ENCODE assay signal across 26 cellular contexts in genomic region chr10:84292502-84292901, GRCh38. TPM values are rescaled to one million over a fixed set of nuclear protein-coding genes. Genes with fewer than 3 reads are reported as not detected.
A peak's percentile ranks its signal among the peaks of the same experiment; 100 is the strongest.
DNase-seq lines count a peak whose midpoint lies in the region; ATAC-seq and TF ChIP-seq lines count a peak whose summit lies in the region.
"Had no signal": no experiment of that assay in that cellular context is flagged by ENCODE, and none has a peak within 500 bp of the region (broad histone marks: within the 10 kb centered on the region; RNA-seq: fewer than 3 reads in every experiment).

No MANE protein-coding gene starts in this region.

- DNase-seq in right lobe of liver (no peak), NOMO-1 treated with dmso at 0.1 percent for 144 hours (lab: John Stamatoyannopoulos, UW; ENCODE audit: unreplicated experiment) (no peak), superior temporal gyrus (ENCODE audit: extremely low spot score) (no peak)
- DNase-seq: activated CD8-positive, alpha-beta T cell treated with anti-CD3 and anti-CD28 coated beads, Interleukin-2, amount 10 ng/mL, durations not matched to agents 7 days and 5 days; activated naive CD8-positive, alpha-beta T cell treated with anti-CD3 and anti-CD28 coated beads for 36 hours; activated T-cell treated with anti-CD3 and anti-CD28 coated beads, Interleukin-2, amount 50 U/mL, for 72 hours; body of pancreas; CD8-positive, alpha-beta T cell; islet precursor cell; mammary epithelial cell; MM.1S; NCI-H187 treated with DMSO at 0.1 percent for 48 hours; NCI-H510A treated with DMSO at 0.1 percent for 48 hours; SHP77; stimulated activated CD4-positive, alpha-beta T cell treated with anti-CD3 and anti-CD28 coated beads, Interleukin-4, amount 100 ng/mL, for 4 hours had no signal

- H3K36me3 ChIP-seq in right lobe of liver, result no peaks in the 10 kb centered on the region

- no peaks in the 10 kb centered on the region for H3K4me1 ChIP-seq in right lobe of liver

- H3K9me3 ChIP-seq in right lobe of liver, result no peaks in the 10 kb centered on the region
- H3K9me3 ChIP-seq: body of pancreas had no signal

- H3K27ac ChIP-seq in right lobe of liver, result no peak overlapping the region
- H3K27ac ChIP-seq: body of pancreas, hepatocyte had no signal

- H3K4me3 ChIP-seq in right lobe of liver, result no peak overlapping the region
- H3K4me3 ChIP-seq: body of pancreas, hepatocyte had no signal

- WGBS in right lobe of liver (ENCODE audit: insufficient coverage, low coverage, low lambda C conversion rate, missing lambda C conversion rate), result 76% methylated on average over 2 of the region's 2 CpGs

- peak; percentile 72 for ATAC-seq in GM18867 (IDR thresholded peaks at IDR 0.05; ENCODE audit: unreplicated experiment)
- ATAC-seq in GM21515 (IDR thresholded peaks at IDR 0.05; ENCODE audit: unreplicated experiment), result peak; percentile 59
- peak; percentile 79 for ATAC-seq in HG02885 (IDR thresholded peaks at IDR 0.05; ENCODE audit: poor library complexity, unreplicated experiment)
- peak; percentile 57 for ATAC-seq in HG03520 (IDR thresholded peaks at IDR 0.05; ENCODE audit: unreplicated experiment)
- ATAC-seq in right lobe of liver, result no peak
- ATAC-seq in HG03354 (IDR thresholded peaks at IDR 0.05; ENCODE audit: poor library complexity, severe bottlenecking, unreplicated experiment), result no peak
- ATAC-seq: activated CD8-positive, alpha-beta T cell treated with anti-CD3 and anti-CD28 coated beads, Interleukin-2, amount 10 ng/mL, durations not matched to agents 7 days and 5 days; activated T-cell treated with anti-CD3 and anti-CD28 coated beads, Interleukin-2, amount 50 U/mL, for 72 hours; body of pancreas; CD8-positive, alpha-beta T cell had no signal

- no peak for TF ChIP-seq POLR2A in right lobe of liver (IDR thresholded peaks at IDR 0.05)

- TF ChIP-seq CTCF in right lobe of liver (IDR thresholded peaks at IDR 0.05), result no peak

- intact Hi-C loops in right lobe of liver (cut with DNase I), result no loop called here

- no peaks in the 10 kb centered on the region for H3K27me3 ChIP-seq in right lobe of liver
- H3K27me3 ChIP-seq: body of pancreas had no signal

RNA-seq across cellular contexts. Expression of gene CCSER2, which starts 35.9 kb away (rescaled TPM):
- total RNA-seq in right lobe of liver, result 10 to 100 TPM; 18.2 to 28.8 (median 25.9) TPM

RNA-seq across cellular contexts. Expression of gene RGR, which starts 47.6 kb away (rescaled TPM):
- not detected for total RNA-seq in right lobe of liver
- total RNA-seq: activated CD8-positive, alpha-beta T cell treated with anti-CD3 and anti-CD28 coated beads, Interleukin-2, amount 10 ng/mL, durations not matched to agents 7 days and 5 days; activated naive CD8-positive, alpha-beta T cell treated with anti-CD3 and anti-CD28 coated beads for 36 hours; activated T-cell treated with anti-CD3 and anti-CD28 coated beads, Interleukin-2, amount 50 U/mL, for 72 hours; body of pancreas; CD8-positive, alpha-beta T cell; Daoy; fibroblast of villous mesenchyme; H4; hepatocyte; mammary epithelial cell; T-helper 1 cell treated with Interleukin-12 subunit alpha and Interleukin-12 subunit beta and Interleukin-4 antibody, amounts not matched to agents 30 ng/mL and 1 ng/mL, for 36 hours had no signal

RNA-seq across cellular contexts. Expression of gene LRIT1, which starts 51.2 kb away (rescaled TPM):
- not detected for total RNA-seq in right lobe of liver
- total RNA-seq: activated CD8-positive, alpha-beta T cell treated with anti-CD3 and anti-CD28 coated beads, Interleukin-2, amount 10 ng/mL, durations not matched to agents 7 days and 5 days; activated naive CD8-positive, alpha-beta T cell treated with anti-CD3 and anti-CD28 coated beads for 36 hours; activated T-cell treated with anti-CD3 and anti-CD28 coated beads, Interleukin-2, amount 50 U/mL, for 72 hours; body of pancreas; CD8-positive, alpha-beta T cell; Daoy; fibroblast of villous mesenchyme; H4; hepatocyte; mammary epithelial cell; T-helper 1 cell treated with Interleukin-12 subunit alpha and Interleukin-12 subunit beta and Interleukin-4 antibody, amounts not matched to agents 30 ng/mL and 1 ng/mL, for 36 hours; temporal lobe had no signal

Comparison
In these comparisons a context has a peak if more than half of its experiments do, and no peak if none do; other contexts are left out.
1. ATAC-seq: peak in GM18867 (single experiment), GM21515 (single experiment), HG02885 (single experiment) and HG03520 (single experiment); none in right lobe of liver (0 of 4) and HG03354 (single experiment).